8 cellular contexts compared by ENCODE assay signal in genomic region chrX:17738002-17738713, GRCh38. TPM values are rescaled to one million over a fixed set of nuclear protein-coding genes. Genes with fewer than 3 reads are reported as not detected.
A peak's percentile ranks its signal among the peaks of the same experiment; 100 is the strongest.
DNase-seq lines count a peak whose midpoint lies in the region; ATAC-seq, FAIRE-seq and TF ChIP-seq lines count a peak whose summit lies in the region.

No MANE protein-coding gene starts in this region.

- DNase-seq in Ammon's horn (ENCODE audit: low spot score) (peak; percentile 15), T-helper 2 cell (peak in 3 of 5 experiments; percentile 46 to 67 (median 52)), bronchial epithelial cell (ENCODE audit: low read depth) (peak; percentile 24), kidney glomerular epithelial cell (lab: John Stamatoyannopoulos, UW) (peak; percentile 0), GM13977 (ENCODE audit: low spot score) (no peak)
- peak in 2 of 3 donors; percentile 8 to 19 for DNase-seq in stimulated activated CD4-positive, alpha-beta T cell treated with anti-CD3 and anti-CD28 coated beads, Interleukin-12 subunit alpha, Interleukin-12 subunit beta, amount 100 ng/mL, for 48 hours (ENCODE audit: low read depth in 2 of 3, low spot score in 1 of 3)

- H3K27me3 ChIP-seq in HUES6 (ENCODE audit: control insufficient read depth, insufficient read depth, low read length) (peaks cover 30% of the 10 kb centered on the region; the same call in 1 of the 2 replicates), bronchial epithelial cell (ENCODE audit: control insufficient read depth, insufficient read depth, low read length) (no peaks in the 10 kb centered on the region)

- ATAC-seq in GM18907 (IDR thresholded peaks at IDR 0.05; ENCODE audit: unreplicated experiment) = no peak

- no peak overlapping the region for H3K27ac ChIP-seq in HUES6 (ENCODE audit: low read depth, low read length)

- TF ChIP-seq CTCF in bronchial epithelial cell (IDR thresholded peaks at IDR 0.05; ENCODE audit: insufficient read depth, low read length, severe bottlenecking) (no peak), GM13977 (IDR thresholded peaks at IDR 0.05; ENCODE audit: extremely low read depth, insufficient read depth, missing control alignments) (no peak)

- FAIRE-seq in bronchial epithelial cell (lab: Jason Lieb, UNC) = no peak

- H3K36me3 ChIP-seq in HUES6 (ENCODE audit: control insufficient read depth, insufficient read depth, low read length) (no peaks in the 10 kb centered on the region), bronchial epithelial cell (ENCODE audit: control insufficient read depth, insufficient read depth, low read length) (no peaks in the 10 kb centered on the region)

- H3K9ac ChIP-seq in HUES6 (ENCODE audit: low read length) = peak overlapping the region; percentile 22

- peaks cover 12% of the 10 kb centered on the region for H3K4me1 ChIP-seq in HUES6 (ENCODE audit: control insufficient read depth, insufficient read depth, low read length)

- H3K4me3 ChIP-seq in HUES6 (ENCODE audit: low read depth, low read length) (peak overlapping the region; percentile 61), bronchial epithelial cell (ENCODE audit: low read depth, low read length) (peak overlapping the region; percentile 54)

- H3K9me3 ChIP-seq in HUES6 (ENCODE audit: control insufficient read depth, insufficient read depth, low read depth, low read length) = no peaks in the 10 kb centered on the region

- in situ Hi-C loops in GM13977 (cut with MboI; ENCODE audit: low pct_unique_long_range_greater_than_20kb, low sequenced_read_pairs, unreplicated experiment) = no loop called here

RNA-seq across cellular contexts. Expression of gene SCML1, which starts 0.9 kb away (rescaled TPM):
- 4.0 and 4.2 TPM in 2 replicates for total RNA-seq in bronchial epithelial cell
